21 cellular contexts compared by ENCODE assay signal in the genomic region with DNA sequence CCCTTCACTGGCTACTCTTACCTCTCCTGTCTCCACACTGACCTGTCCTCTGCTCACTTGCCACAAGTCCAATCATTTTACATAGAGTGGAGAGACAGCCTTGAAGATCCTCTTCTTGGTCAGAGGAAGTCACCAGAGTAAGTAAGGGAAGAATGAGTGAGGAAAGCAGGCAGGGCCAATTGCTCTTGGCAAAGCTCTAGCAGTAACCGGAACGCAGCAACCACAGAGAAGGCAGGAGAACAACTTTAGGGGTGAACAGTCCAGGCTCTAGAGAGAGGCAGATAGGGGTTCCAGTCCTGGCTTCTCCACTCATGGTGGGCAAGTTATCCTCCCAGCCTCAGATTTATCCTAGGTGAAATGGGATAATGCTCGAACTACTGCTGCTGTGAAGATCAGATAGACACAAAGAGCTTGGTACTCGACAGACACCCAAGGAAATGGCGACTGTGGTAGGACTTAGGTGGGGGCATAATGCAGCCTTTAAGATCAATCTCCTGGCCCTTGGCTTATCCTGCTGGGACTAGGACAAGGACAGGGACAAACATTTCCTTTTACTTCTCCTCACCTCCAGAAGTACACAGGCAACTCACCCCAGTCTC. TPM values are rescaled to one million over a fixed set of nuclear protein-coding genes. Genes with fewer than 3 reads are reported as not detected.
DNase-seq lines count a peak whose midpoint lies in the region; ATAC-seq, FAIRE-seq and TF ChIP-seq lines count a peak whose summit lies in the region.
"Had no signal": no experiment of that assay in that cellular context is flagged by ENCODE, and none has a peak within 500 bp of the region (broad histone marks: within the 10 kb centered on the region; RNA-seq: fewer than 3 reads in every experiment).

No MANE protein-coding gene starts in this region.

- 95% methylated on average over 5 of the region's 5 CpGs for WGBS in endodermal cell (ENCODE audit: insufficient coverage in 1 of 2, insufficient read length in 1 of 2), 2 experiments

- no peak overlapping the region for H3K27ac ChIP-seq in endodermal cell (ENCODE audit: low read depth, low read length)
- peak overlapping the region; percentile 90 to 92 for H3K27ac ChIP-seq in tibial artery
- H3K27ac ChIP-seq: dorsolateral prefrontal cortex had no signal

- H3K9ac ChIP-seq in NT2/D1 (ENCODE audit: insufficient read length, low read depth), result peak overlapping the region; percentile 66
- H3K9ac ChIP-seq in endodermal cell (ENCODE audit: extremely low read depth, low read length, poor library complexity, severe bottlenecking), result no peak overlapping the region

- DNase-seq in NT2/D1 (ENCODE audit: low read depth, low spot score) (no peak), endodermal cell (no peak), mesothelial cell of epicardium (ENCODE audit: low spot score in 2 of 2, unreplicated experiment in 2 of 2) (no peak), tibial artery (no peak), left colon (no peak), HTR-8/SVneo (ENCODE audit: insufficient read length, low spot score) (no peak)
- DNase-seq: activated CD4-positive, alpha-beta memory T cell treated with anti-CD3 and anti-CD28 coated beads, Interleukin-2, amount 10 ng/mL, durations not matched to agents 7 days and 5 days; activated CD4-positive, CD25-positive, alpha-beta regulatory T cell; activated gamma-delta T cell; activated T-cell treated with anti-CD3 and anti-CD28 coated beads for 4 hours; GF-D8; KBM-7; stimulated activated CD8-positive, alpha-beta memory T cell treated with anti-CD3 and anti-CD28 coated beads, Interleukin-4, amount 100 ng/mL, for 48 hours; T-helper 9 cell had no signal

- H3K27me3 Mint-ChIP-seq in endodermal cell (ENCODE audit: insufficient read depth) (peaks cover 65% of the 10 kb centered on the region), mesothelial cell of epicardium (ENCODE audit: low read depth) (peaks cover 88% of the 10 kb centered on the region)
- peaks cover 35% of the 10 kb centered on the region for H3K27me3 Mint-ChIP-seq in stimulated activated memory B cell treated with anti-CD40 and anti-IgM and Interleukin-4, amounts not matched to agents 10 μg/mL and 1 μg/mL and 100 μg/mL, for 72 hours

- H3K9me3 Mint-ChIP-seq in endodermal cell (no peaks in the 10 kb centered on the region), mesothelial cell of epicardium (no peaks in the 10 kb centered on the region)
- H3K9me3 Mint-ChIP-seq in stimulated activated memory B cell treated with anti-CD40 and anti-IgM and Interleukin-4, amounts not matched to agents 10 μg/mL and 1 μg/mL and 100 μg/mL, for 72 hours, result no peaks in the 10 kb centered on the region
- H3K9me3 Mint-ChIP-seq: activated CD4-positive, alpha-beta memory T cell treated with anti-CD3 and anti-CD28 coated beads, Interleukin-2, amount 10 ng/mL, durations not matched to agents 7 days and 5 days; central memory CD8-positive, alpha-beta T cell had no signal

- peaks cover 34% of the 10 kb centered on the region for H3K27me3 ChIP-seq in NT2/D1 (ENCODE audit: insufficient read depth, insufficient read length)
- H3K27me3 ChIP-seq in endodermal cell (ENCODE audit: control insufficient read depth, insufficient read depth, low read length, poor library complexity, severe bottlenecking), result peaks cover 44% of the 10 kb centered on the region
- H3K27me3 ChIP-seq in tibial artery, result no peaks in the 10 kb centered on the region

- H3K4me3 Mint-ChIP-seq in endodermal cell (peak overlapping the region; percentile 36), mesothelial cell of epicardium (peak overlapping the region; percentile 22)
- no peak overlapping the region for H3K4me3 Mint-ChIP-seq in stimulated activated memory B cell treated with anti-CD40 and anti-IgM and Interleukin-4, amounts not matched to agents 10 μg/mL and 1 μg/mL and 100 μg/mL, for 72 hours
- H3K4me3 Mint-ChIP-seq: activated CD4-positive, alpha-beta memory T cell treated with anti-CD3 and anti-CD28 coated beads, Interleukin-2, amount 10 ng/mL, durations not matched to agents 7 days and 5 days; central memory CD8-positive, alpha-beta T cell had no signal

- no peak for FAIRE-seq in HTR-8/SVneo (lab: Jason Lieb, UNC)

- H3K4me1 Mint-ChIP-seq in endodermal cell (no peaks in the 10 kb centered on the region), mesothelial cell of epicardium (peaks cover 3% of the 10 kb centered on the region)
- H3K4me1 Mint-ChIP-seq in stimulated activated memory B cell treated with anti-CD40 and anti-IgM and Interleukin-4, amounts not matched to agents 10 μg/mL and 1 μg/mL and 100 μg/mL, for 72 hours, result no peaks in the 10 kb centered on the region
- H3K4me1 Mint-ChIP-seq: activated CD4-positive, alpha-beta memory T cell treated with anti-CD3 and anti-CD28 coated beads, Interleukin-2, amount 10 ng/mL, durations not matched to agents 7 days and 5 days; CD14-positive monocyte; central memory CD8-positive, alpha-beta T cell had no signal

- intact Hi-C loops in tibial artery (cut with DNase I; ENCODE audit: low total_unique reads), result loop anchor here (5.0 kb wide), 1 partner anchor 95 kb away; no protein-coding TSS in a partner anchor
- intact Hi-C loops in left colon (cut with DNase I, micrococcal nuclease), result no loop called here

- H3K36me3 Mint-ChIP-seq in endodermal cell (ENCODE audit: low read depth), result no peaks in the 10 kb centered on the region
- peaks cover 2% of the 10 kb centered on the region for H3K36me3 Mint-ChIP-seq in mesothelial cell of epicardium
- no peaks in the 10 kb centered on the region for H3K36me3 Mint-ChIP-seq in stimulated activated memory B cell treated with anti-CD40 and anti-IgM and Interleukin-4, amounts not matched to agents 10 μg/mL and 1 μg/mL and 100 μg/mL, for 72 hours
- H3K36me3 Mint-ChIP-seq: CD14-positive monocyte had no signal

- peaks cover 8% of the 10 kb centered on the region for H3K36me3 ChIP-seq in NT2/D1 (ENCODE audit: insufficient read depth, insufficient read length, low read length)
- H3K36me3 ChIP-seq in endodermal cell (ENCODE audit: control insufficient read depth, insufficient read depth, low read length), result no peaks in the 10 kb centered on the region
- no peaks in the 10 kb centered on the region for H3K36me3 ChIP-seq in tibial artery
- H3K36me3 ChIP-seq: adrenal gland had no signal

- H3K4me1 ChIP-seq in NT2/D1 (ENCODE audit: insufficient read depth, insufficient read length), result peaks cover 8% of the 10 kb centered on the region
- H3K4me1 ChIP-seq in endodermal cell (ENCODE audit: control insufficient read depth, insufficient read depth, low read length), result no peaks in the 10 kb centered on the region
- peaks cover 0 to 44% (median 19%) of the 10 kb centered on the region in 4 donors for H3K4me1 ChIP-seq in tibial artery

- no peaks in the 10 kb centered on the region for H3K9me3 ChIP-seq in NT2/D1 (ENCODE audit: insufficient read depth, low read length)
- no peaks in the 10 kb centered on the region for H3K9me3 ChIP-seq in endodermal cell (ENCODE audit: control insufficient read depth, low read length)
- no peaks in the 10 kb centered on the region for H3K9me3 ChIP-seq in tibial artery
- H3K9me3 ChIP-seq: adrenal gland had no signal

- H3K4me3 ChIP-seq in NT2/D1 (ENCODE audit: insufficient read length, low read depth), result no peak overlapping the region
- no peak overlapping the region for H3K4me3 ChIP-seq in endodermal cell (ENCODE audit: low read length)
- H3K4me3 ChIP-seq in tibial artery, result peak overlapping the region; percentile 75 to 91
- H3K4me3 ChIP-seq: lung had no signal

- TF ChIP-seq CTCF in endodermal cell (conservative IDR thresholded peaks at IDR 0.05) (no peak), mesothelial cell of epicardium (IDR thresholded peaks at IDR 0.05; ENCODE audit: unreplicated experiment) (no peak), tibial artery (IDR thresholded peaks at IDR 0.05) (no peak)

- H3K27ac Mint-ChIP-seq in endodermal cell (no peak overlapping the region), mesothelial cell of epicardium (no peak overlapping the region)
- H3K27ac Mint-ChIP-seq in stimulated activated memory B cell treated with anti-CD40 and anti-IgM and Interleukin-4, amounts not matched to agents 10 μg/mL and 1 μg/mL and 100 μg/mL, for 72 hours, result no peak overlapping the region
- H3K27ac Mint-ChIP-seq: activated CD4-positive, alpha-beta memory T cell treated with anti-CD3 and anti-CD28 coated beads, Interleukin-2, amount 10 ng/mL, durations not matched to agents 7 days and 5 days; CD14-positive monocyte had no signal

- no peak for ATAC-seq in left colon
- ATAC-seq in stimulated activated memory B cell treated with anti-CD40 and anti-IgM and Interleukin-4, amounts not matched to agents 10 μg/mL and 1 μg/mL and 100 μg/mL, for 72 hours, result no peak
- ATAC-seq: HCT116 had no signal

RNA-seq across cellular contexts. Expression of gene ADAMTSL3, which starts 1.2 kb away (rescaled TPM):
- total RNA-seq in endodermal cell (1 to 10 TPM in 1 of 2 donors, under 1 TPM in 1; 0.79 to 3.4 TPM), mesothelial cell of epicardium (13.2 to 14.3 TPM (median 13.9 TPM) in 3 replicates), left colon (1 to 10 TPM; 1.6 to 8.7 TPM)
- polyA plus RNA-seq in endodermal cell (2013, experiment 1 of 2), result 0.46 TPM
- 0.33 TPM for polyA plus RNA-seq in endodermal cell (2013, experiment 2 of 2)
- total RNA-seq: activated CD4-positive, alpha-beta memory T cell treated with anti-CD3 and anti-CD28 coated beads, Interleukin-2, amount 10 ng/mL, durations not matched to agents 7 days and 5 days had no signal
- polyA plus RNA-seq: CD14-positive monocyte had no signal

Comparison
In these comparisons a context has a peak if more than half of its experiments do, and no peak if none do; other contexts are left out.
1. H3K4me3 ChIP-seq: peak in tibial artery (2 of 2); none in NT2/D1 (single experiment) and endodermal cell (single experiment).